14 cellular contexts compared by ENCODE assay signal in genomic region chr3:59839283-59839682, GRCh38.
A peak's percentile ranks its signal among the peaks of the same experiment; 100 is the strongest.
DNase-seq lines count a peak whose midpoint lies in the region; ATAC-seq and TF ChIP-seq lines count a peak whose summit lies in the region.
"Had no signal": no experiment of that assay in that cellular context is flagged by ENCODE, and none has a peak within 500 bp of the region (broad histone marks: within the 10 kb centered on the region; RNA-seq: fewer than 3 reads in every experiment).

No MANE protein-coding gene starts in this region.

- CTCF ChIA-PET in HEK293T (lab: Yijun Ruan, JAX), result no interaction called here

- in situ Hi-C loops in brain microvascular endothelial cell (cut with HindIII; ENCODE audit: low pct_ligation_motif_present, low sequenced_read_pairs), result no loop called here

- H3K27me3 ChIP-seq in brain microvascular endothelial cell (replicated peaks), result no peaks in the 10 kb centered on the region

- TF ChIP-seq CTCF in brain microvascular endothelial cell (IDR thresholded peaks at IDR 0.05; ENCODE audit: low read depth, low read length, missing control alignments), result no peak
- TF ChIP-seq CTCF in CD14-positive monocyte (IDR thresholded peaks at IDR 0.05), result no peak

- H3K9me3 Mint-ChIP-seq in CD14-positive monocyte, result peaks cover 0 to 5% (median 3%) of the 10 kb centered on the region in 7 donors

- peaks cover 23% of the 10 kb centered on the region for H3K4me1 Mint-ChIP-seq in CD14-positive monocyte

- DNase-seq in NOMO-1 treated with DMSO at 0.1 percent for 48 hours (lab: John Stamatoyannopoulos, UW; ENCODE audit: unreplicated experiment) (peak; percentile 42), NOMO-1 treated with dmso at 0.1 percent for 144 hours (lab: John Stamatoyannopoulos, UW; ENCODE audit: unreplicated experiment) (no peak), brain microvascular endothelial cell (peak; percentile 18), skeletal muscle cell (ENCODE audit: low read depth) (peak; percentile 59), HEK293T (ENCODE audit: extremely low spot score) (no peak), CD14-positive monocyte (ENCODE audit: low spot score) (no peak)
- DNase-seq: 8988T, anterior cingulate cortex, left colon, NCI-H2227 treated with DMSO at 0.1 percent for 48 hours, SW 1271 had no signal

- no peaks in the 10 kb centered on the region for H3K27me3 Mint-ChIP-seq in CD14-positive monocyte (ENCODE audit: low read depth in 3 of 3)

- POLR2A ChIA-PET in HEK293T (lab: Yijun Ruan, JAX), result no interaction called here

- no peak overlapping the region for H3K27ac ChIP-seq in brain microvascular endothelial cell

- H3K4me3 ChIP-seq in brain microvascular endothelial cell (ENCODE audit: low read depth, low read length), result no peak overlapping the region
- H3K4me3 ChIP-seq in skeletal muscle cell (ENCODE audit: low read depth, low read length), result no peak overlapping the region

- no peaks in the 10 kb centered on the region for H3K36me3 Mint-ChIP-seq in CD14-positive monocyte

- ATAC-seq in HG03460 (IDR thresholded peaks at IDR 0.05; ENCODE audit: unreplicated experiment), result peak; percentile 9
- ATAC-seq in HG03175 (IDR thresholded peaks at IDR 0.05; ENCODE audit: unreplicated experiment), result no peak
- ATAC-seq: HepG2, left colon had no signal

- intact Hi-C loops in CD14-positive monocyte (cut with micrococcal nuclease), result no loop called here

- no peak overlapping the region for H3K4me3 Mint-ChIP-seq in CD14-positive monocyte

- H3K36me3 ChIP-seq in brain microvascular endothelial cell (replicated peaks), result no peaks in the 10 kb centered on the region

- peak overlapping the region in 2 of 7 donors; percentile 16 to 60 for H3K27ac Mint-ChIP-seq in CD14-positive monocyte

TF ChIP-seq in HEK293T, 16 proteins besides CTCF, POLR2A, EP300 and RAD21:
- no peak for TF ChIP-seq CTBP1 (IDR thresholded peaks at IDR 0.05; ENCODE audit: borderline replicate concordance)
- TF ChIP-seq HDGF (IDR thresholded peaks at IDR 0.05; ENCODE audit: borderline replicate concordance), result no peak
- TF ChIP-seq SP1 (IDR thresholded peaks at IDR 0.05), result no peak
- TF ChIP-seq FOXM1 (IDR thresholded peaks at IDR 0.05; ENCODE audit: borderline replicate concordance), result no peak
- no peak for TF ChIP-seq TARDBP (IDR thresholded peaks at IDR 0.05)

Comparison
In these comparisons a context has a peak if more than half of its experiments do, and no peak if none do; other contexts are left out.
1. DNase-seq: peak in NOMO-1 treated with DMSO at 0.1 percent for 48 hours (single experiment), brain microvascular endothelial cell (single experiment) and skeletal muscle cell (single experiment); none in NOMO-1 treated with dmso at 0.1 percent for 144 hours (single experiment), HEK293T (single experiment) and CD14-positive monocyte (single experiment).